Comparison of ENCODE assay signal across 25 cellular contexts in genomic region chr10:119059557-119059956, GRCh38. TPM values are rescaled to one million over a fixed set of nuclear protein-coding genes. Genes with fewer than 3 reads are reported as not detected.
"Had no signal": no experiment of that assay in that cellular context is flagged by ENCODE, and none has a peak within 500 bp of the region (broad histone marks: within the 10 kb centered on the region; RNA-seq: fewer than 3 reads in every experiment).

No MANE protein-coding gene starts in this region.

- H3K4me3 Mint-ChIP-seq: activated B cell treated with CpG ODN at 0.5 μM for 24 hours; activated CD8-positive, alpha-beta T cell treated with anti-CD3 and anti-CD28 coated beads for 36 hours; activated naive CD4-positive, alpha-beta T cell treated with anti-CD3 and anti-CD28 coated beads for 36 hours; activated T-helper 1 cell treated with anti-CD3 and anti-CD28 coated beads, Interleukin-12 subunit alpha, Interleukin-12 subunit beta, Interleukin-2, Interleukin-4 antibody, amounts not matched to agents 30 ng/mL and 10 ng/mL and 1 ng/mL, durations not matched to agents 14 hours and 24 hours and 36 hours; natural killer cell treated with Interleukin-12 subunit alpha and Interleukin-12 subunit beta and Interleukin-15 and Interleukin-18, amount 100 ng/mL, for 72 hours; stimulated activated memory B cell treated with anti-CD40 and anti-IgM and Interleukin-4, amounts not matched to agents 10 μg/mL and 1 μg/mL and 100 μg/mL, for 72 hours; stimulated activated naive CD8-positive, alpha-beta T cell treated with anti-CD3 and anti-CD28 coated beads, Interleukin-15, amount 100 ng/mL, for 72 hours; T-cell; T-helper 2 cell treated with Interferon-gamma antibody and Interleukin-4, amounts not matched to agents 5 μg/mL and 100 μg/mL, for 36 hours had no signal

- H3K27me3 Mint-ChIP-seq: activated B cell treated with CpG ODN at 0.5 μM for 24 hours; activated CD8-positive, alpha-beta T cell treated with anti-CD3 and anti-CD28 coated beads for 36 hours; natural killer cell treated with Interleukin-12 subunit alpha and Interleukin-12 subunit beta and Interleukin-15 and Interleukin-18, amount 100 ng/mL, for 72 hours; progenitor cell of endocrine pancreas; stimulated activated memory B cell treated with anti-CD40 and anti-IgM and Interleukin-4, amounts not matched to agents 10 μg/mL and 1 μg/mL and 100 μg/mL, for 72 hours; stimulated activated naive CD8-positive, alpha-beta T cell treated with anti-CD3 and anti-CD28 coated beads, Interleukin-15, amount 100 ng/mL, for 72 hours; T-cell had no signal

- H3K27ac Mint-ChIP-seq: activated B cell treated with CpG ODN at 0.5 μM for 24 hours; activated CD8-positive, alpha-beta T cell treated with anti-CD3 and anti-CD28 coated beads for 36 hours; activated naive CD4-positive, alpha-beta T cell treated with anti-CD3 and anti-CD28 coated beads for 36 hours; activated T-helper 1 cell treated with anti-CD3 and anti-CD28 coated beads, Interleukin-12 subunit alpha, Interleukin-12 subunit beta, Interleukin-2, Interleukin-4 antibody, amounts not matched to agents 30 ng/mL and 10 ng/mL and 1 ng/mL, durations not matched to agents 14 hours and 24 hours and 36 hours; natural killer cell treated with Interleukin-12 subunit alpha and Interleukin-12 subunit beta and Interleukin-15 and Interleukin-18, amount 100 ng/mL, for 72 hours; stimulated activated memory B cell treated with anti-CD40 and anti-IgM and Interleukin-4, amounts not matched to agents 10 μg/mL and 1 μg/mL and 100 μg/mL, for 72 hours; stimulated activated naive CD8-positive, alpha-beta T cell treated with anti-CD3 and anti-CD28 coated beads, Interleukin-15, amount 100 ng/mL, for 72 hours; T-cell; T-helper 2 cell treated with Interferon-gamma antibody and Interleukin-4, amounts not matched to agents 5 μg/mL and 100 μg/mL, for 36 hours had no signal

- ATAC-seq: activated CD8-positive, alpha-beta T cell treated with anti-CD3 and anti-CD28 coated beads for 36 hours; foreskin keratinocyte; heart right ventricle; natural killer cell treated with Interleukin-12 subunit alpha and Interleukin-12 subunit beta and Interleukin-15 and Interleukin-18, amount 100 ng/mL, for 72 hours; stimulated activated memory B cell treated with anti-CD40 and anti-IgM and Interleukin-4, amounts not matched to agents 10 μg/mL and 1 μg/mL and 100 μg/mL, for 72 hours; stimulated activated naive CD8-positive, alpha-beta T cell treated with anti-CD3 and anti-CD28 coated beads, Interleukin-15, amount 100 ng/mL, for 72 hours; T-cell had no signal

- H3K9me3 Mint-ChIP-seq: activated B cell treated with CpG ODN at 0.5 μM for 24 hours; activated CD8-positive, alpha-beta T cell treated with anti-CD3 and anti-CD28 coated beads for 36 hours; activated naive CD4-positive, alpha-beta T cell treated with anti-CD3 and anti-CD28 coated beads for 36 hours; activated T-helper 1 cell treated with anti-CD3 and anti-CD28 coated beads, Interleukin-12 subunit alpha, Interleukin-12 subunit beta, Interleukin-2, Interleukin-4 antibody, amounts not matched to agents 30 ng/mL and 10 ng/mL and 1 ng/mL, durations not matched to agents 14 hours and 24 hours and 36 hours; natural killer cell treated with Interleukin-12 subunit alpha and Interleukin-12 subunit beta and Interleukin-15 and Interleukin-18, amount 100 ng/mL, for 72 hours; stimulated activated memory B cell treated with anti-CD40 and anti-IgM and Interleukin-4, amounts not matched to agents 10 μg/mL and 1 μg/mL and 100 μg/mL, for 72 hours; stimulated activated naive CD8-positive, alpha-beta T cell treated with anti-CD3 and anti-CD28 coated beads, Interleukin-15, amount 100 ng/mL, for 72 hours; T-cell; T-helper 2 cell treated with Interferon-gamma antibody and Interleukin-4, amounts not matched to agents 5 μg/mL and 100 μg/mL, for 36 hours had no signal

- DNase-seq: activated B cell treated with CpG ODN at 0.5 μM for 24 hours; activated CD4-positive, alpha-beta T cell treated with anti-CD3 and anti-CD28 coated beads, Interleukin-2, amount 50 U/mL, for 1 hour; activated CD8-positive, alpha-beta T cell treated with anti-CD3 and anti-CD28 coated beads for 36 hours; activated effector memory CD4-positive, alpha-beta T cell treated with anti-CD3 and anti-CD28 coated beads, Interleukin-2, amount 50 U/mL, for 16 hours; activated naive CD4-positive, alpha-beta T cell treated with anti-CD3 and anti-CD28 coated beads for 36 hours; amniotic stem cell; brain microvascular endothelial cell; foreskin keratinocyte; heart right ventricle; left ventricle myocardium inferior; mesendoderm; sigmoid colon; small intestine; stimulated activated CD4-positive, alpha-beta T cell treated with anti-CD3 and anti-CD28 coated beads, Interleukin-4, amount 100 ng/mL, for 24 hours; stimulated activated CD8-positive, alpha-beta memory T cell treated with anti-CD3 and anti-CD28 coated beads, Interleukin-4, amount 100 ng/mL, for 48 hours; stimulated activated naive CD8-positive, alpha-beta T cell treated with anti-CD3 and anti-CD28 coated beads, Interleukin-15, amount 100 ng/mL, for 72 hours; substantia nigra; T-cell; upper lobe of left lung had no signal

RNA-seq across cellular contexts. Expression of gene NANOS1, which starts 30.0 kb away (rescaled TPM):
- total RNA-seq: vagina had no signal
